Comparison of ENCODE assay signal across 23 cellular contexts in the genomic region with DNA sequence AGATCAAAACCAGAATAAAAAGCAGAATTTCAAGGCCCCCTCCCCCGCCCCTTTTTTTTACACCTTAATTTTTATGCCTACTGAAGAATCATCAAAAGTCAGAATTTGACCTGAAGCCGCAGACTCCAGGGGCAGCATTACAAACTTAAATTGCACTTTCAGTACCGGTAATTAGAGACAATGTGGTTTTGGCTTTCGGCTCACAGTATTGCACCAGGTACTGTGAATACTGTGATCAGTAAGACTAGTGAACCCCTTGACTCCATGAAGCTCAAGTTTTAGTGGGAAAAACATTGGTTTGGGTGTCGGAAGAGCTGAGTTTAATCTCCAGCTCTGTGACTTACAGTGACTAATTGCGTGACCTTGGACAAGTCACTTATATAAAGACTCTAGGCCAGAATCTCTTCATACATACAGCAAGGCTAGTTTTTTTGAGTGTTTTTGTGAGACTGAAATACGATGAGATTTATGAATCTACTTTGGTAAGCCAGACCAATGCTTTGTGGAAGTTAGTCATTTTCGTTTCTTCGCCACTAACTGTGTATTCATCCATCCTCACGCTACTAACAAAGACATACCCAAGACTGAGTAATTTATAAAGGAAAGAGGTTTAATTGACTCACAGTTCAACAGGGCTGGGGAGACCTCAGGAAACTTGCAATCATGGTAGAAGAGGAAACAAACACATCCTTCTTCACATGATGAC.
DNase-seq lines count a peak whose midpoint lies in the region; ATAC-seq and TF ChIP-seq lines count a peak whose summit lies in the region.
"Had no signal": no experiment of that assay in that cellular context is flagged by ENCODE, and none has a peak within 500 bp of the region (broad histone marks: within the 10 kb centered on the region; RNA-seq: fewer than 3 reads in every experiment).

No MANE protein-coding gene starts in this region.

- H3K4me1 Mint-ChIP-seq in GM23338 = peaks cover 10% of the 10 kb centered on the region
- H3K4me1 Mint-ChIP-seq: stimulated activated memory B cell treated with anti-CD40 and anti-IgM and Interleukin-4, amounts not matched to agents 10 μg/mL and 1 μg/mL and 100 μg/mL, for 72 hours had no signal

- 0 out of 2 replicates have a peak, but pooled peaks cover 3% of the 10 kb centered on the region for H3K79me2 ChIP-seq in GM23338 (replicated peaks; ENCODE audit: insufficient read depth)

- H3K4me2 ChIP-seq in GM23338 = no peak overlapping the region
- H3K4me2 ChIP-seq: BLaER1 treated with 17β-estradiol and CSF1 and Interleukin-3, amounts not matched to agents 10 nM and 100 nM had no signal

- H3K27ac ChIP-seq in GM23338 (ENCODE audit: low read depth) = 0 out of 2 replicates have a peak overlapping the region, but pooled peaks have one; percentile 14
- no peak overlapping the region for H3K27ac ChIP-seq in uterus
- H3K27ac ChIP-seq: BLaER1 treated with 17β-estradiol and CSF1 and Interleukin-3, amounts not matched to agents 10 nM and 100 nM; cardiac muscle cell; tibial nerve had no signal

- no peaks in the 10 kb centered on the region for H3K9me2 ChIP-seq in GM23338 (ENCODE audit: insufficient read depth)

- H3K4me3 ChIP-seq in GM23338 = no peak overlapping the region
- H3K4me3 ChIP-seq in uterus = no peak overlapping the region
- H3K4me3 ChIP-seq: BLaER1 treated with 17β-estradiol and CSF1 and Interleukin-3, amounts not matched to agents 10 nM and 100 nM; cardiac muscle cell; tibial nerve had no signal

- H3K27me3 Mint-ChIP-seq in GM23338 (ENCODE audit: insufficient read depth, low read depth, poor library complexity) = peaks cover 3% of the 10 kb centered on the region
- H3K27me3 Mint-ChIP-seq: progenitor cell of endocrine pancreas had no signal

- H3K36me3 ChIP-seq in GM23338 (ENCODE audit: insufficient read depth) = no peaks in the 10 kb centered on the region
- H3K36me3 ChIP-seq in uterus = no peaks in the 10 kb centered on the region
- H3K36me3 ChIP-seq: cardiac muscle cell had no signal

- H3F3A ChIP-seq in GM23338 (replicated peaks; ENCODE audit: low read depth) = no peaks in the 10 kb centered on the region

- H3K4me1 ChIP-seq in GM23338 (ENCODE audit: insufficient read depth) (no peaks in the 10 kb centered on the region), uterus (no peaks in the 10 kb centered on the region)

- no peak overlapping the region for H3K4me3 Mint-ChIP-seq in GM23338
- H3K4me3 Mint-ChIP-seq: nephron; stimulated activated memory B cell treated with anti-CD40 and anti-IgM and Interleukin-4, amounts not matched to agents 10 μg/mL and 1 μg/mL and 100 μg/mL, for 72 hours had no signal

- TF ChIP-seq POLR2A in uterus (IDR thresholded peaks at IDR 0.05) = no peak

- H3K27me3 ChIP-seq in GM23338 (ENCODE audit: insufficient read depth) = no peaks in the 10 kb centered on the region
- H3K27me3 ChIP-seq in uterus = no peaks in the 10 kb centered on the region
- H3K27me3 ChIP-seq: cardiac muscle cell, tibial nerve had no signal

- H3K36me3 Mint-ChIP-seq in GM23338 (ENCODE audit: low read depth) = no peaks in the 10 kb centered on the region
- H3K36me3 Mint-ChIP-seq: stimulated activated memory B cell treated with anti-CD40 and anti-IgM and Interleukin-4, amounts not matched to agents 10 μg/mL and 1 μg/mL and 100 μg/mL, for 72 hours had no signal

- peak overlapping the region; percentile 1; the same call in 1 of the 2 replicates for H3K27ac Mint-ChIP-seq in GM23338
- H3K27ac Mint-ChIP-seq: nephron; progenitor cell of endocrine pancreas; stimulated activated memory B cell treated with anti-CD40 and anti-IgM and Interleukin-4, amounts not matched to agents 10 μg/mL and 1 μg/mL and 100 μg/mL, for 72 hours had no signal

- TF ChIP-seq CTCF in GM23338 (conservative IDR thresholded peaks at IDR 0.05; ENCODE audit: low read depth in 2 of 2) (no peak), uterus (IDR thresholded peaks at IDR 0.05) (no peak)

- no peaks in the 10 kb centered on the region for H3K9me3 Mint-ChIP-seq in GM23338
- H3K9me3 Mint-ChIP-seq: nephron; stimulated activated memory B cell treated with anti-CD40 and anti-IgM and Interleukin-4, amounts not matched to agents 10 μg/mL and 1 μg/mL and 100 μg/mL, for 72 hours had no signal

- no peak for ATAC-seq in GM23338
- ATAC-seq: stimulated activated memory B cell treated with anti-CD40 and anti-IgM and Interleukin-4, amounts not matched to agents 10 μg/mL and 1 μg/mL and 100 μg/mL, for 72 hours had no signal

- no peak overlapping the region for H2AFZ ChIP-seq in GM23338

- H3K9me3 ChIP-seq in uterus = no peaks in the 10 kb centered on the region
- H3K9me3 ChIP-seq: tibial nerve had no signal

- DNase-seq in Daoy (ENCODE audit: low read depth) (peak; percentile 61), GM23338 (ENCODE audit: low spot score) (no peak), amniotic epithelial cell (ENCODE audit: low read depth) (peak; percentile 57), iris pigment epithelial cell (ENCODE audit: low read depth) (peak; percentile 81), NCI-H1436 treated with DMSO at 0.1 percent for 48 hours (lab: John Stamatoyannopoulos, UW) (no peak), NCI-H2107 (lab: John Stamatoyannopoulos, UW) (no peak), uterus (no peak)
- DNase-seq in stimulated activated CD4-positive, alpha-beta T cell treated with anti-CD3 and anti-CD28 coated beads, Interleukin-4, amount 100 ng/mL, for 24 hours = no peak
- DNase-seq: activated CD4-positive, CD25-positive, alpha-beta regulatory T cell; activated naive CD4-positive, alpha-beta T cell treated with anti-CD3 and anti-CD28 coated beads, Interleukin-2, amount 50 U/mL, for 16 hours; DMS 273 treated with DMSO at 0.1 percent for 48 hours; hypothalamus; Kasumi-1; kidney glomerular epithelial cell; NCI-H1417 treated with DMSO at 0.1 percent for 48 hours; NCI-H226; Right ventricle myocardium superior had no signal

- intact Hi-C loops in uterus (cut with DNase I; ENCODE audit: low total_unique reads) = loop anchor here (10.0 kb wide), 1 partner anchor 192 kb away; no protein-coding TSS in a partner anchor

- H4K20me1 ChIP-seq in GM23338 (replicated peaks; ENCODE audit: insufficient read depth) = 0 out of 2 replicates have a peak, but pooled peaks cover 7% of the 10 kb centered on the region

TF ChIP-seq in GM23338, 12 proteins besides CTCF, POLR2A, EP300 and RAD21 (continues in another document):
- TF ChIP-seq POLR2AphosphoS5 (IDR thresholded peaks at IDR 0.05; ENCODE audit: low read depth) = no peak
- no peak for TF ChIP-seq EZH2 (IDR thresholded peaks at IDR 0.05; ENCODE audit: low read depth, unreplicated experiment)
- TF ChIP-seq EZH2phosphoT487 (IDR thresholded peaks at IDR 0.05; ENCODE audit: unreplicated experiment) = no peak
- TF ChIP-seq JUNB (IDR thresholded peaks at IDR 0.05; ENCODE audit: unreplicated experiment) = no peak
- no peak for TF ChIP-seq STAT1 (IDR thresholded peaks at IDR 0.05; ENCODE audit: unreplicated experiment)
- no peak for TF ChIP-seq ZNF331 (CRISPR knock-in tag; IDR thresholded peaks at IDR 0.05; ENCODE audit: low read depth)

Comparison
In these comparisons a context has a peak if more than half of its experiments do, and no peak if none do; other contexts are left out.
1. DNase-seq: peak in Daoy (single experiment), amniotic epithelial cell (single experiment) and iris pigment epithelial cell (single experiment); none in GM23338 (single experiment), NCI-H1436 treated with DMSO at 0.1 percent for 48 hours (single experiment), NCI-H2107 (single experiment), uterus (0 of 2) and stimulated activated CD4-positive, alpha-beta T cell treated with anti-CD3 and anti-CD28 coated beads, Interleukin-4, amount 100 ng/mL, for 24 hours (single experiment).